In the genomic region with DNA sequence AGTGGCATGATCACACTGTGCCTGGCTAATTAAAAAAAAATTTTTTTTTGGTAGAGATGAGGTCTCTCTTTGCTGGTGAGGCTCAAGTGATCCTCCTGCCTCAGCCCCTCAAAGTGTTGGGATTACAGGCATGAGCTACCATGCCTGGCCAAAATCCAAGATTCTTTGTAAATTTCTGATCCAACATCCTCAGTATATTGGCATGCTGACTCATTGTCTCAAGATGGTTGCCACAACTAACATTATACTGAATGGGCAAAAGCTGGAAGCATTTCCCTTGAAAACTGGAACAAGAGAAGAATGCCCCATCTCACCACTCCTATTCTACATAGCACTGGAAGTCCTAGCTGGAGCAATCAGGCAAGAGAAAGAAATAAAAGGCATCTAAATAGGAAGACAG, we compare ENCODE assay signal across 1 cellular context.
TF ChIP-seq lines count a peak whose summit lies in the region.

No MANE protein-coding gene starts in this region.

TF ChIP-seq in A549, 52 proteins besides CTCF, POLR2A, EP300 and RAD21:
- TF ChIP-seq FOSB (CRISPR knock-in tag; IDR thresholded peaks at IDR 0.05), result no peak
- peak; percentile 38 for TF ChIP-seq MAFK (IDR thresholded peaks at IDR 0.05; ENCODE audit: partially characterized antibody)
- TF ChIP-seq JUN (IDR thresholded peaks at IDR 0.05), result no peak
- TF ChIP-seq HDAC2 (IDR thresholded peaks at IDR 0.05), result no peak
